20 cellular contexts compared by ENCODE assay signal in genomic region chr5:88374391-88374790, GRCh38.
"Had no signal": no experiment of that assay in that cellular context is flagged by ENCODE, and none has a peak within 500 bp of the region (broad histone marks: within the 10 kb centered on the region; RNA-seq: fewer than 3 reads in every experiment).

No MANE protein-coding gene starts in this region.

- H3K9me3 Mint-ChIP-seq: activated naive CD8-positive, alpha-beta T cell treated with anti-CD3 and anti-CD28 coated beads, Interleukin-2, amount 50 U/mL, for 24 hours; stimulated activated memory B cell treated with anti-CD40 and anti-IgM and Interleukin-4, amounts not matched to agents 10 μg/mL and 1 μg/mL and 100 μg/mL, for 72 hours had no signal

- H3K27me3 Mint-ChIP-seq: activated naive CD8-positive, alpha-beta T cell treated with anti-CD3 and anti-CD28 coated beads, Interleukin-2, amount 50 U/mL, for 24 hours; stimulated activated memory B cell treated with anti-CD40 and anti-IgM and Interleukin-4, amounts not matched to agents 10 μg/mL and 1 μg/mL and 100 μg/mL, for 72 hours had no signal

- H3K27ac Mint-ChIP-seq: activated CD8-positive, alpha-beta T cell treated with anti-CD3 and anti-CD28 coated beads, Interleukin-2, amount 10 ng/mL, durations not matched to agents 7 days and 5 days; activated naive CD8-positive, alpha-beta T cell treated with anti-CD3 and anti-CD28 coated beads, Interleukin-2, amount 50 U/mL, for 24 hours; activated T-helper 1 cell treated with anti-CD3 and anti-CD28 coated beads, Interleukin-12 subunit alpha, Interleukin-12 subunit beta, Interleukin-2, Interleukin-4 antibody, amounts not matched to agents 30 ng/mL and 10 ng/mL and 1 ng/mL, durations not matched to agents 14 hours and 24 hours and 36 hours; natural killer cell; stimulated activated memory B cell treated with anti-CD40 and anti-IgM and Interleukin-4, amounts not matched to agents 10 μg/mL and 1 μg/mL and 100 μg/mL, for 72 hours had no signal

- H3K4me1 Mint-ChIP-seq: natural killer cell; stimulated activated memory B cell treated with anti-CD40 and anti-IgM and Interleukin-4, amounts not matched to agents 10 μg/mL and 1 μg/mL and 100 μg/mL, for 72 hours had no signal

- ATAC-seq: activated CD8-positive, alpha-beta T cell treated with anti-CD3 and anti-CD28 coated beads, Interleukin-2, amount 10 ng/mL, durations not matched to agents 7 days and 5 days; activated naive CD8-positive, alpha-beta T cell treated with anti-CD3 and anti-CD28 coated beads, Interleukin-2, amount 50 U/mL, for 24 hours; gastroesophageal sphincter; left cardiac atrium; natural killer cell; sciatic nerve; stimulated activated memory B cell treated with anti-CD40 and anti-IgM and Interleukin-4, amounts not matched to agents 10 μg/mL and 1 μg/mL and 100 μg/mL, for 72 hours had no signal

- H3K4me3 Mint-ChIP-seq: activated CD8-positive, alpha-beta T cell treated with anti-CD3 and anti-CD28 coated beads, Interleukin-2, amount 10 ng/mL, durations not matched to agents 7 days and 5 days; activated naive CD8-positive, alpha-beta T cell treated with anti-CD3 and anti-CD28 coated beads, Interleukin-2, amount 50 U/mL, for 24 hours; activated T-helper 1 cell treated with anti-CD3 and anti-CD28 coated beads, Interleukin-12 subunit alpha, Interleukin-12 subunit beta, Interleukin-2, Interleukin-4 antibody, amounts not matched to agents 30 ng/mL and 10 ng/mL and 1 ng/mL, durations not matched to agents 14 hours and 24 hours and 36 hours; natural killer cell; stimulated activated memory B cell treated with anti-CD40 and anti-IgM and Interleukin-4, amounts not matched to agents 10 μg/mL and 1 μg/mL and 100 μg/mL, for 72 hours had no signal

- H3K36me3 Mint-ChIP-seq: natural killer cell; stimulated activated memory B cell treated with anti-CD40 and anti-IgM and Interleukin-4, amounts not matched to agents 10 μg/mL and 1 μg/mL and 100 μg/mL, for 72 hours had no signal

- DNase-seq: activated CD4-positive, alpha-beta T cell treated with anti-CD3 and anti-CD28 coated beads, Interleukin-2, amount 50 U/mL, for 1 hour; activated CD4-positive, CD25-positive, alpha-beta regulatory T cell treated with anti-CD3 and anti-CD28 coated beads, Interleukin-2, amount 50 U/mL, for 72 hours; activated CD8-positive, alpha-beta T cell treated with anti-CD3 and anti-CD28 coated beads, Interleukin-2, amount 10 ng/mL, durations not matched to agents 7 days and 5 days; activated gamma-delta T cell; activated naive CD4-positive, alpha-beta T cell treated with anti-CD3 and anti-CD28 coated beads, Interleukin-2, amount 50 U/mL, for 16 hours; activated naive CD8-positive, alpha-beta T cell treated with anti-CD3 and anti-CD28 coated beads, Interleukin-2, amount 50 U/mL, for 24 hours; cerebellar nuclear complex; head of caudate nucleus; islet precursor cell; left cardiac atrium; midbrain; natural killer cell; small intestine; stimulated activated CD4-positive, alpha-beta T cell treated with anti-CD3 and anti-CD28 coated beads, Interleukin-15, amount 100 ng/mL, for 24 hours; stomach; transverse colon had no signal
